ENCODE assay signal across 11 cellular contexts in the genomic region with DNA sequence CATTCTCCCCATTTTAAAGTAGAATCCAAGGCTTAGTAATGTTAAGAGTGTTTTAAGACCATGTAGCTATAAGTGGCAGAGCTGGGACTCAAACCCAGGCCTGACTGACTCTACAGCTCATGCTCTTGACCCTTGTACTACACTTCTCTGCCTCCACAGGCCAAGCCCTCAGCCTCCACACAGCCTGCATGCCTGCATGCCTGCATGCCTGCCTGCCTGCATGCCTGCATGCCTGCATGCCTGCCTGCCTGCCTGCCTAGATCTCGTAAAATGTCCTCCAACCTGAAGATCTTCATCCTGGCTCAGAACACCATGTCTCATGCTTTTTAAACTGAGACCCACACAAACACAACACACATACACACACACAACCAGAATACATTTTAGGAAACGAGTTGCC. TPM values are rescaled to one million over a fixed set of nuclear protein-coding genes. Genes with fewer than 3 reads are reported as not detected.
DNase-seq lines count a peak whose midpoint lies in the region; ATAC-seq, FAIRE-seq and TF ChIP-seq lines count a peak whose summit lies in the region.
"Had no signal": no experiment of that assay in that cellular context is flagged by ENCODE, and none has a peak within 500 bp of the region (broad histone marks: within the 10 kb centered on the region; RNA-seq: fewer than 3 reads in every experiment).

No MANE protein-coding gene starts in this region.

- intact Hi-C loops in lower lobe of right lung (cut with DNase I) = no loop called here

- H3K4me1 ChIP-seq in lower lobe of right lung = peaks cover 100% of the 10 kb centered on the region
- H3K4me1 ChIP-seq in thymus (ENCODE audit: control insufficient read depth, insufficient read depth, low read length) = peaks cover 82% of the 10 kb centered on the region

- CTCF ChIA-PET in activated CD4-positive, alpha-beta memory T cell treated with anti-CD3 and anti-CD28 coated beads, Interleukin-2, amount 10 ng/mL, durations not matched to agents 7 days and 5 days (lab: Charles Lee) = interaction anchor here (0.9 to 9.3 kb wide), 3 partner anchors 14 to 19 kb away, joined by 3 to 89 read pairs (median 5); partner anchors contain the start of genes CASTOR1 and TBC1D10A

- no peak for TF ChIP-seq CTCF in lower lobe of right lung (IDR thresholded peaks at IDR 0.05)

- no peaks in the 10 kb centered on the region for H3K9me3 Mint-ChIP-seq in activated T-cell treated with anti-CD3 and anti-CD28 coated beads, Interleukin-2, amount 50 U/mL, for 72 hours
- H3K9me3 Mint-ChIP-seq in activated CD4-positive, alpha-beta memory T cell treated with anti-CD3 and anti-CD28 coated beads, Interleukin-2, amount 10 ng/mL, durations not matched to agents 7 days and 5 days = no peaks in the 10 kb centered on the region
- H3K9me3 Mint-ChIP-seq: mesothelial cell of epicardium had no signal

- FAIRE-seq in GM19239 (lab: Jason Lieb, UNC) = no peak

- H3K4me3 Mint-ChIP-seq in activated T-cell treated with anti-CD3 and anti-CD28 coated beads, Interleukin-2, amount 50 U/mL, for 72 hours = peak overlapping the region; percentile 1 to 29
- H3K4me3 Mint-ChIP-seq in activated CD4-positive, alpha-beta memory T cell treated with anti-CD3 and anti-CD28 coated beads, Interleukin-2, amount 10 ng/mL, durations not matched to agents 7 days and 5 days = no peak overlapping the region
- H3K4me3 Mint-ChIP-seq: mesothelial cell of epicardium had no signal

- H3K27me3 ChIP-seq in lower lobe of right lung (ENCODE audit: low read depth) (no peaks in the 10 kb centered on the region), thymus (ENCODE audit: control insufficient read depth, insufficient read depth) (no peaks in the 10 kb centered on the region)

- peaks cover 100% of the 10 kb centered on the region for H3K4me1 Mint-ChIP-seq in activated T-cell treated with anti-CD3 and anti-CD28 coated beads, Interleukin-2, amount 50 U/mL, for 72 hours (ENCODE audit: low read depth)
- H3K4me1 Mint-ChIP-seq in activated CD4-positive, alpha-beta memory T cell treated with anti-CD3 and anti-CD28 coated beads, Interleukin-2, amount 10 ng/mL, durations not matched to agents 7 days and 5 days = peaks cover 97% of the 10 kb centered on the region

- H3K27me3 Mint-ChIP-seq in activated T-cell treated with anti-CD3 and anti-CD28 coated beads, Interleukin-2, amount 50 U/mL, for 72 hours (ENCODE audit: low read depth) = no peaks in the 10 kb centered on the region
- no peaks in the 10 kb centered on the region for H3K27me3 Mint-ChIP-seq in activated CD4-positive, alpha-beta memory T cell treated with anti-CD3 and anti-CD28 coated beads, Interleukin-2, amount 10 ng/mL, durations not matched to agents 7 days and 5 days

- H3K9me3 ChIP-seq in lower lobe of right lung = no peaks in the 10 kb centered on the region
- H3K9me3 ChIP-seq in thymus (ENCODE audit: control insufficient read depth) = no peaks in the 10 kb centered on the region

- no peak for ATAC-seq in activated T-cell treated with anti-CD3 and anti-CD28 coated beads, Interleukin-2, amount 50 U/mL, for 72 hours (replicated peaks in 1 of 2)
- no peak for ATAC-seq in lower lobe of right lung

- H3K27ac Mint-ChIP-seq in activated T-cell treated with anti-CD3 and anti-CD28 coated beads, Interleukin-2, amount 50 U/mL, for 72 hours = peak overlapping the region; percentile 94
- peak overlapping the region; percentile 96 for H3K27ac Mint-ChIP-seq in activated CD4-positive, alpha-beta memory T cell treated with anti-CD3 and anti-CD28 coated beads, Interleukin-2, amount 10 ng/mL, durations not matched to agents 7 days and 5 days
- H3K27ac Mint-ChIP-seq: mesothelial cell of epicardium had no signal

- peaks cover 8% of the 10 kb centered on the region in 2 donors for H3K36me3 Mint-ChIP-seq in activated T-cell treated with anti-CD3 and anti-CD28 coated beads, Interleukin-2, amount 50 U/mL, for 72 hours (ENCODE audit: insufficient read depth in 2 of 2)
- peaks cover 49% of the 10 kb centered on the region for H3K36me3 Mint-ChIP-seq in activated CD4-positive, alpha-beta memory T cell treated with anti-CD3 and anti-CD28 coated beads, Interleukin-2, amount 10 ng/mL, durations not matched to agents 7 days and 5 days (ENCODE audit: low read depth)
- H3K36me3 Mint-ChIP-seq: mesothelial cell of epicardium had no signal

- H3K36me3 ChIP-seq in lower lobe of right lung (peaks cover 8% of the 10 kb centered on the region), thymus (ENCODE audit: control insufficient read depth, insufficient read depth) (peaks cover 5% of the 10 kb centered on the region)

- POLR2A ChIA-PET in activated CD4-positive, alpha-beta memory T cell treated with anti-CD3 and anti-CD28 coated beads, Interleukin-2, amount 10 ng/mL, durations not matched to agents 7 days and 5 days (lab: Charles Lee) = interaction anchor here (1.1 to 15.7 kb wide), 7 partner anchors 8 to 89 kb away, joined by 3 to 229 read pairs (median 25); partner anchors contain the start of genes CASTOR1, CCDC157, SEC14L2 and SF3A1

- H3K27ac ChIP-seq in lower lobe of right lung (peak overlapping the region; percentile 91), thymus (ENCODE audit: low read depth) (peak overlapping the region; percentile 67)

- H3K4me3 ChIP-seq in lower lobe of right lung = no peak overlapping the region
- H3K4me3 ChIP-seq in thymus (ENCODE audit: low read length) = no peak overlapping the region

- 78% methylated on average over 2 of the region's 2 CpGs for WGBS in thymus

- DNase-seq in activated T-cell treated with anti-CD3 and anti-CD28 coated beads, Interleukin-2, amount 50 U/mL, for 72 hours = no peak
- no peak for DNase-seq in activated T-cell treated with anti-CD3 and anti-CD28 coated beads for 4 hours
- no peak for DNase-seq in activated CD4-positive, alpha-beta memory T cell treated with anti-CD3 and anti-CD28 coated beads, Interleukin-2, amount 10 ng/mL, durations not matched to agents 7 days and 5 days
- no peak for DNase-seq in lower lobe of right lung
- no peak for DNase-seq in AG08395 (ENCODE audit: low spot score)
- DNase-seq in GM19239 (ENCODE audit: insufficient read length, low spot score) = no peak
- no peak for DNase-seq in NCI-H128 (lab: John Stamatoyannopoulos, UW; ENCODE audit: unreplicated experiment)

RNA-seq across cellular contexts. Expression of gene TBC1D10A, which starts 18.6 kb away (rescaled TPM):
- 10 to 100 TPM; 25.6 to 30.0 TPM for total RNA-seq in activated T-cell treated with anti-CD3 and anti-CD28 coated beads, Interleukin-2, amount 50 U/mL, for 72 hours
- 10 to 100 TPM; 37.9 to 41.6 TPM for total RNA-seq in activated CD4-positive, alpha-beta memory T cell treated with anti-CD3 and anti-CD28 coated beads, Interleukin-2, amount 10 ng/mL, durations not matched to agents 7 days and 5 days
- 27.4 TPM for total RNA-seq in lower lobe of right lung
- 39.0 TPM for polyA plus RNA-seq in thymus

RNA-seq across cellular contexts. Expression of gene CASTOR1, which starts 18.8 kb away (rescaled TPM):
- 1 to 10 TPM; 6.2 to 7.4 TPM for total RNA-seq in activated T-cell treated with anti-CD3 and anti-CD28 coated beads, Interleukin-2, amount 50 U/mL, for 72 hours
- total RNA-seq in activated CD4-positive, alpha-beta memory T cell treated with anti-CD3 and anti-CD28 coated beads, Interleukin-2, amount 10 ng/mL, durations not matched to agents 7 days and 5 days = 10 to 100 TPM; 14.2 to 14.6 TPM
- 16.2 TPM for total RNA-seq in lower lobe of right lung
- polyA plus RNA-seq in thymus = 19.6 TPM

RNA-seq across cellular contexts. Expression of gene OSM, which starts 41.4 kb away (rescaled TPM):
- 10 to 100 TPM; 20.9 to 21.9 TPM for total RNA-seq in activated T-cell treated with anti-CD3 and anti-CD28 coated beads, Interleukin-2, amount 50 U/mL, for 72 hours
- 100 to 1,000 TPM; 103 to 107 TPM for total RNA-seq in activated CD4-positive, alpha-beta memory T cell treated with anti-CD3 and anti-CD28 coated beads, Interleukin-2, amount 10 ng/mL, durations not matched to agents 7 days and 5 days
- 1.1 TPM for total RNA-seq in lower lobe of right lung
- polyA plus RNA-seq in thymus = 6.0 TPM
- total RNA-seq: LHCN-M2, mesothelial cell of epicardium had no signal
- polyA plus RNA-seq: AG04450 had no signal

RNA-seq across cellular contexts. Expression of gene SF3A1, which starts 48.6 kb away (rescaled TPM):
- 100 to 1,000 TPM; 298 to 325 TPM for total RNA-seq in activated T-cell treated with anti-CD3 and anti-CD28 coated beads, Interleukin-2, amount 50 U/mL, for 72 hours
- total RNA-seq in activated CD4-positive, alpha-beta memory T cell treated with anti-CD3 and anti-CD28 coated beads, Interleukin-2, amount 10 ng/mL, durations not matched to agents 7 days and 5 days = 100 to 1,000 TPM; 225 to 226 TPM
- 162 TPM for total RNA-seq in lower lobe of right lung
- polyA plus RNA-seq in thymus = 25.7 TPM

RNA-seq across cellular contexts. Expression of gene CCDC157, which starts 48.7 kb away (rescaled TPM):
- 1 to 10 TPM; 3.2 to 3.7 TPM for total RNA-seq in activated T-cell treated with anti-CD3 and anti-CD28 coated beads, Interleukin-2, amount 50 U/mL, for 72 hours
- 1 to 10 TPM; 3.2 to 3.6 TPM for total RNA-seq in activated CD4-positive, alpha-beta memory T cell treated with anti-CD3 and anti-CD28 coated beads, Interleukin-2, amount 10 ng/mL, durations not matched to agents 7 days and 5 days
- total RNA-seq in lower lobe of right lung = 5.2 TPM
- polyA plus RNA-seq in thymus = 3.2 TPM

Comparison
In these comparisons a context has a peak if more than half of its experiments do, and no peak if none do; other contexts are left out.
1. RNA of gene OSM, which starts 41.4 kb away (total RNA-seq): 103 to 107 TPM in activated CD4-positive, alpha-beta memory T cell treated with anti-CD3 and anti-CD28 coated beads, Interleukin-2, amount 10 ng/mL, durations not matched to agents 7 days and 5 days and 20.9 to 21.9 TPM in activated T-cell treated with anti-CD3 and anti-CD28 coated beads, Interleukin-2, amount 50 U/mL, for 72 hours; 1.1 TPM in lower lobe of right lung (single experiment); every median in the first group is over 10 times any median in the second.